In the genomic region with DNA sequence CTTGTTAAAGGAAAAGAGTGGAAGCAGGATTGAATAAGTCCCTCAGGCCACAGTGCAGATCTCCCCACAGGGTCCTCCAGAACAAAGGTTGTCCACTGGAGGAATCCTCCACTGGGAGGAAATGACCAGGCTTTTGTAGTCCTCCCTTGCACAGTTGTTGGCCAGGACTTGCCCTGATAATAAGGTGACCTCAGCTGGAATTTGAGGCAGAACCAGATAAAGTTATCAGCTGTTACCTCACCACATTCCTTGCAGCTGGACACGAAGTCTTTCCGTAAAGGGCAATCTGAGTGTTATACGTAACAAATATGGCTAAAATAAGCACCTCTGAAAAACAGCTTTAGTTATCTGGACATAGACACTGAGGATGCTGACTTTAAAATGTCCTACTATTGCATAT, we compare ENCODE assay signal across 22 cellular contexts.
DNase-seq lines count a peak whose midpoint lies in the region; ATAC-seq and TF ChIP-seq lines count a peak whose summit lies in the region.
"Had no signal": no experiment of that assay in that cellular context is flagged by ENCODE, and none has a peak within 500 bp of the region (broad histone marks: within the 10 kb centered on the region; RNA-seq: fewer than 3 reads in every experiment).

No MANE protein-coding gene starts in this region.

- peaks cover 14% of the 10 kb centered on the region for H3K9me3 Mint-ChIP-seq in endodermal cell
- H3K9me3 Mint-ChIP-seq: activated T-helper 2 cell treated with anti-CD3 and anti-CD28 coated beads, Interferon-gamma antibody, Interleukin-2, Interleukin-4, amounts not matched to agents 10 μg/mL and 5 μg/mL and 100 μg/mL, durations not matched to agents 14 hours and 24 hours and 36 hours; stimulated activated naive CD8-positive, alpha-beta T cell treated with anti-CD3 and anti-CD28 coated beads, Interleukin-15, Interleukin-2, amounts not matched to agents 100 ng/mL and 50 ng/mL, for 24 hours had no signal

- H3K4me1 ChIP-seq in SJCRH30 (peaks cover 19% of the 10 kb centered on the region), endodermal cell (ENCODE audit: control insufficient read depth, insufficient read depth, low read length) (no peaks in the 10 kb centered on the region)
- H3K4me1 ChIP-seq: BLaER1, upper lobe of left lung had no signal

- ATAC-seq in GM21786 (IDR thresholded peaks at IDR 0.05; ENCODE audit: unreplicated experiment), result no peak
- ATAC-seq: activated CD4-positive, alpha-beta T cell treated with anti-CD3 and anti-CD28 coated beads for 36 hours; natural killer cell had no signal

- H3K9ac ChIP-seq in endodermal cell (ENCODE audit: extremely low read depth, low read length, poor library complexity, severe bottlenecking), result no peak overlapping the region
- H3K9ac ChIP-seq: BLaER1 had no signal

- H3K27me3 ChIP-seq in SJCRH30 (no peaks in the 10 kb centered on the region), endodermal cell (ENCODE audit: control insufficient read depth, insufficient read depth, low read length, poor library complexity, severe bottlenecking) (no peaks in the 10 kb centered on the region)
- H3K27me3 ChIP-seq: BLaER1, upper lobe of left lung had no signal

- DNase-seq in Daoy (ENCODE audit: low read depth) (peak; percentile 5), SJCRH30 (peak; percentile 49 to 51), endodermal cell (no peak), iris pigment epithelial cell (ENCODE audit: low read depth) (peak; percentile 87), superior temporal gyrus (ENCODE audit: extremely low spot score) (no peak), NOMO-1 treated with DMSO at 0.1 percent for 48 hours (lab: John Stamatoyannopoulos, UW; ENCODE audit: unreplicated experiment) (no peak)
- no peak for DNase-seq in activated CD4-positive, alpha-beta T cell treated with anti-CD3 and anti-CD28 coated beads for 48 hours
- DNase-seq: activated CD4-positive, alpha-beta T cell treated with anti-CD3 and anti-CD28 coated beads for 36 hours; cerebellar nuclear complex; effector CD8-positive, alpha-beta T cell; HCEC 1CT; hippocampal formation; KG1; natural killer cell; NCI-H1048; NCI-H2029 treated with DMSO at 0.1 percent for 48 hours; NCI-H446 treated with DMSO at 0.1 percent for 48 hours; upper lobe of left lung had no signal

- peaks cover 6% of the 10 kb centered on the region for H3K4me1 Mint-ChIP-seq in endodermal cell
- H3K4me1 Mint-ChIP-seq: activated CD4-positive, alpha-beta T cell treated with anti-CD3 and anti-CD28 coated beads for 36 hours; natural killer cell had no signal

- no peaks in the 10 kb centered on the region for H3K36me3 Mint-ChIP-seq in endodermal cell (ENCODE audit: low read depth)
- H3K36me3 Mint-ChIP-seq: natural killer cell had no signal

- H3K4me3 ChIP-seq in SJCRH30, result no peak overlapping the region
- H3K4me3 ChIP-seq in endodermal cell (ENCODE audit: low read length), result peak overlapping the region; percentile 14
- H3K4me3 ChIP-seq: BLaER1, upper lobe of left lung had no signal

- H3K4me3 Mint-ChIP-seq in endodermal cell, result no peak overlapping the region
- H3K4me3 Mint-ChIP-seq: activated CD4-positive, alpha-beta T cell treated with anti-CD3 and anti-CD28 coated beads for 36 hours; natural killer cell; stimulated activated naive CD8-positive, alpha-beta T cell treated with anti-CD3 and anti-CD28 coated beads, Interleukin-15, Interleukin-2, amounts not matched to agents 100 ng/mL and 50 ng/mL, for 24 hours had no signal

- peaks cover 11% of the 10 kb centered on the region for H3K27me3 Mint-ChIP-seq in endodermal cell (ENCODE audit: insufficient read depth)
- H3K27me3 Mint-ChIP-seq: activated CD4-positive, alpha-beta T cell treated with anti-CD3 and anti-CD28 coated beads for 36 hours; stimulated activated naive CD8-positive, alpha-beta T cell treated with anti-CD3 and anti-CD28 coated beads, Interleukin-15, Interleukin-2, amounts not matched to agents 100 ng/mL and 50 ng/mL, for 24 hours had no signal

- H3K27ac Mint-ChIP-seq in endodermal cell, result no peak overlapping the region
- H3K27ac Mint-ChIP-seq: activated CD4-positive, alpha-beta T cell treated with anti-CD3 and anti-CD28 coated beads for 36 hours; activated T-helper 2 cell treated with anti-CD3 and anti-CD28 coated beads, Interferon-gamma antibody, Interleukin-2, Interleukin-4, amounts not matched to agents 10 μg/mL and 5 μg/mL and 100 μg/mL, durations not matched to agents 14 hours and 24 hours and 36 hours; natural killer cell; stimulated activated naive CD8-positive, alpha-beta T cell treated with anti-CD3 and anti-CD28 coated beads, Interleukin-15, Interleukin-2, amounts not matched to agents 100 ng/mL and 50 ng/mL, for 24 hours had no signal

- no peaks in the 10 kb centered on the region for H3K36me3 ChIP-seq in SJCRH30
- no peaks in the 10 kb centered on the region for H3K36me3 ChIP-seq in endodermal cell (ENCODE audit: control insufficient read depth, insufficient read depth, low read length)
- H3K36me3 ChIP-seq: BLaER1, upper lobe of left lung had no signal

- H3K9me3 ChIP-seq in SJCRH30 (replicated peaks), result no peaks in the 10 kb centered on the region; the same call in 1 of the 2 replicates
- H3K9me3 ChIP-seq in endodermal cell (ENCODE audit: control insufficient read depth, low read length), result no peaks in the 10 kb centered on the region
- H3K9me3 ChIP-seq: BLaER1, upper lobe of left lung had no signal

- peak overlapping the region; percentile 45 for H3K27ac ChIP-seq in SJCRH30
- no peak overlapping the region for H3K27ac ChIP-seq in endodermal cell (ENCODE audit: low read depth, low read length)
- H3K27ac ChIP-seq: BLaER1, upper lobe of left lung had no signal

- no peak for TF ChIP-seq CTCF in endodermal cell (conservative IDR thresholded peaks at IDR 0.05)

- WGBS in endodermal cell (ENCODE audit: insufficient coverage in 1 of 2, insufficient read length in 1 of 2), 2 experiments, result 89% methylated on average over 3 of the region's 3 CpGs; no CpG with 5 or more reads in 1 of the 2 experiments

Comparison
In these comparisons a context has a peak if more than half of its experiments do, and no peak if none do; other contexts are left out.
1. DNase-seq: peak in Daoy (single experiment), SJCRH30 (2 of 2) and iris pigment epithelial cell (single experiment); none in endodermal cell (single experiment), superior temporal gyrus (single experiment), activated CD4-positive, alpha-beta T cell treated with anti-CD3 and anti-CD28 coated beads for 48 hours (single experiment) and NOMO-1 treated with DMSO at 0.1 percent for 48 hours (single experiment).